ENCODE assay signal across 16 cellular contexts in the genomic region with DNA sequence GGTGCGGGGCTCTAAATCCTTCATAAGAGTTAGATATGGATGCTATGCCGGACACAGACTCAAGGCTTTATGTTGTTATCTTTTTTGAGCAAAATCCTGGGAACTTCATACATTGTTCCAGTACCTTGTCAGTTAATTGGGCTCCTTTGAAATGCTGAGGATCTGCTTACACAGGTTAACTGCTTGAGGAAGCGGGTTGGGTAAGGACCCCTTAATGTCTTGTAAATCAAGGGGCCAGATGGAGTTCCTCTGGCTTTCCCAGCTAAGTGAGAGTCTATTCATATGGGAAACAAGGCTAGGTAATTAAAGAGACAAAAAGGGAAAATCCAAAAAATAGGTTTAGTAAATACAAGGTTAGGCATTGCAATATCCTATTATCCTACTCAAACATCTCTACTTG.
DNase-seq lines count a peak whose midpoint lies in the region; ATAC-seq and TF ChIP-seq lines count a peak whose summit lies in the region.
"Had no signal": no experiment of that assay in that cellular context is flagged by ENCODE, and none has a peak within 500 bp of the region (broad histone marks: within the 10 kb centered on the region; RNA-seq: fewer than 3 reads in every experiment).

No MANE protein-coding gene starts in this region.

- H3K4me1 ChIP-seq in HUES48 (ENCODE audit: control insufficient read depth, insufficient read depth, low read length) (peaks cover 21% of the 10 kb centered on the region), iPS-20b (ENCODE audit: insufficient read depth, low read length) (peaks cover 17% of the 10 kb centered on the region; the same call in 1 of the 2 replicates)

- no peak for DNase-seq in omental fat pad (ENCODE audit: low spot score)
- no peak for DNase-seq in SW 1271 (lab: John Stamatoyannopoulos, UW)
- no peak for DNase-seq in Kasumi-1 (lab: John Stamatoyannopoulos, UW)
- DNase-seq: Calu3, HCEC 1CT, NCI-H187, NCI-H2227 treated with DMSO at 0.1 percent for 48 hours, NCI-H510A treated with DMSO at 0.1 percent for 48 hours, NCI-H774, PC-9 had no signal

- ATAC-seq in omental fat pad (ENCODE audit: low FRiP score) = no peak
- ATAC-seq in GM18498 (IDR thresholded peaks at IDR 0.05; ENCODE audit: unreplicated experiment) = no peak
- ATAC-seq: CD8-positive, alpha-beta T cell had no signal

- H3K36me3 ChIP-seq in HUES48 (ENCODE audit: control insufficient read depth, insufficient read depth, low read length) = no peaks in the 10 kb centered on the region
- no peaks in the 10 kb centered on the region for H3K36me3 ChIP-seq in iPS-20b (ENCODE audit: insufficient read depth, low read depth, low read length)
- H3K36me3 ChIP-seq: BLaER1 treated with 17β-estradiol and CSF1 and Interleukin-3, amounts not matched to agents 10 nM and 100 nM had no signal

- intact Hi-C loops in dendritic cell treated with granulocyte-macrophage colony-stimulating factor and Interleukin-4, amounts not matched to agents 40 ng/mL and 50 ng/mL, for 4 days (cut with micrococcal nuclease) = no loop called here

- H3K27ac ChIP-seq in HUES48 (ENCODE audit: low read depth, low read length) (peak overlapping the region; percentile 84), iPS-20b (ENCODE audit: low read length) (no peak overlapping the region)
- H3K27ac ChIP-seq: BLaER1 treated with 17β-estradiol and CSF1 and Interleukin-3, amounts not matched to agents 10 nM and 100 nM; PC-9 had no signal

- H3K4me3 ChIP-seq in HUES48 (ENCODE audit: low read depth, low read length) (peak overlapping the region; percentile 62; the same call in 1 of the 2 replicates), iPS-20b (ENCODE audit: low read length) (peak overlapping the region; percentile 65; the same call in 1 of the 2 replicates)
- H3K4me3 ChIP-seq: BLaER1 treated with 17β-estradiol and CSF1 and Interleukin-3, amounts not matched to agents 10 nM and 100 nM; PC-9 had no signal

- H3K9me3 ChIP-seq in HUES48 (ENCODE audit: control insufficient read depth, insufficient read depth, low read length) = 0 out of 2 replicates have a peak, but pooled peaks cover 2% of the 10 kb centered on the region
- no peaks in the 10 kb centered on the region for H3K9me3 ChIP-seq in iPS-20b (ENCODE audit: insufficient read depth, low read depth, low read length)
- H3K9me3 ChIP-seq: BLaER1 treated with 17β-estradiol and CSF1 and Interleukin-3, amounts not matched to agents 10 nM and 100 nM had no signal

- H3K9ac ChIP-seq in HUES48 (ENCODE audit: low read depth, low read length) (no peak overlapping the region), iPS-20b (ENCODE audit: low read depth, low read length) (no peak overlapping the region)
- H3K9ac ChIP-seq: BLaER1 treated with 17β-estradiol and CSF1 and Interleukin-3, amounts not matched to agents 10 nM and 100 nM had no signal

- H3K36me3 Mint-ChIP-seq in dendritic cell treated with granulocyte-macrophage colony-stimulating factor and Interleukin-4, amounts not matched to agents 40 ng/mL and 50 ng/mL, for 4 days (ENCODE audit: low read depth) = no peaks in the 10 kb centered on the region
- H3K36me3 Mint-ChIP-seq: CD8-positive, alpha-beta T cell had no signal

- peaks cover 46% of the 10 kb centered on the region for H3K4me1 Mint-ChIP-seq in dendritic cell treated with granulocyte-macrophage colony-stimulating factor and Interleukin-4, amounts not matched to agents 40 ng/mL and 50 ng/mL, for 4 days (ENCODE audit: low read depth)

- no peak for TF ChIP-seq CTCF in omental fat pad (IDR thresholded peaks at IDR 0.05)

- H3K27me3 ChIP-seq in HUES48 (ENCODE audit: control insufficient read depth, insufficient read depth, low read length) (peaks cover 87% of the 10 kb centered on the region), iPS-20b (ENCODE audit: insufficient read depth, low read length) (peaks cover 93% of the 10 kb centered on the region)
- H3K27me3 ChIP-seq: BLaER1 treated with 17β-estradiol and CSF1 and Interleukin-3, amounts not matched to agents 10 nM and 100 nM had no signal

- H3K27me3 Mint-ChIP-seq in dendritic cell treated with granulocyte-macrophage colony-stimulating factor and Interleukin-4, amounts not matched to agents 40 ng/mL and 50 ng/mL, for 4 days = no peaks in the 10 kb centered on the region

- H3K27ac Mint-ChIP-seq in dendritic cell treated with granulocyte-macrophage colony-stimulating factor and Interleukin-4, amounts not matched to agents 40 ng/mL and 50 ng/mL, for 4 days = peak overlapping the region; percentile 56
- H3K27ac Mint-ChIP-seq: CD8-positive, alpha-beta T cell had no signal

- H3K4me3 Mint-ChIP-seq in dendritic cell treated with granulocyte-macrophage colony-stimulating factor and Interleukin-4, amounts not matched to agents 40 ng/mL and 50 ng/mL, for 4 days = no peak overlapping the region
- H3K4me3 Mint-ChIP-seq: CD8-positive, alpha-beta T cell had no signal

- H3K9me3 Mint-ChIP-seq in dendritic cell treated with granulocyte-macrophage colony-stimulating factor and Interleukin-4, amounts not matched to agents 40 ng/mL and 50 ng/mL, for 4 days = peaks cover 6% of the 10 kb centered on the region
- H3K9me3 Mint-ChIP-seq: CD8-positive, alpha-beta T cell had no signal
